In the genomic region with DNA sequence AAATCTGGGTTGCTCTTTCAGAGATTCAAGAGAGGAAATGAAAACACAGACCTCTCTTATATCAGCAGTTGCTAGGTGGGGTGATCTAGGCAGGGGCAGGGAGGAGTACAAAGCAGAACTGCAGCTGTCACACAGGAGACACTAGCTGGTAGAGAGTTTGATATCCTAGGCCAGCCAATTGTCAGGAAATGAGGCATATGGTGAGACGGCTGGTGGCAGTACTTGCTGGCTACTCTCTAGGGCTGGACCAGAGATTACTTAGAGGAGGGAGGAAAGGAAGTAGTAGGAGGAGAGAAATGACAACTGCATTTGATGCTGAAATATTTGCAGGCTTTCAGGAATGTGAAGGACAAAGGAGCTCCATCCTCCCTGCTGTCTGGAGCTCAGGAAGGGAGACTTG, we compare ENCODE assay signal across 1 cellular context.
TF ChIP-seq lines count a peak whose summit lies in the region.

No MANE protein-coding gene starts in this region.

TF ChIP-seq in SK-N-SH treated with all-trans-retinoic acid at 6 μM for 48 hours, 23 proteins besides CTCF, POLR2A, EP300 and RAD21 (continued from another document):
- TF ChIP-seq, protein P1, sequence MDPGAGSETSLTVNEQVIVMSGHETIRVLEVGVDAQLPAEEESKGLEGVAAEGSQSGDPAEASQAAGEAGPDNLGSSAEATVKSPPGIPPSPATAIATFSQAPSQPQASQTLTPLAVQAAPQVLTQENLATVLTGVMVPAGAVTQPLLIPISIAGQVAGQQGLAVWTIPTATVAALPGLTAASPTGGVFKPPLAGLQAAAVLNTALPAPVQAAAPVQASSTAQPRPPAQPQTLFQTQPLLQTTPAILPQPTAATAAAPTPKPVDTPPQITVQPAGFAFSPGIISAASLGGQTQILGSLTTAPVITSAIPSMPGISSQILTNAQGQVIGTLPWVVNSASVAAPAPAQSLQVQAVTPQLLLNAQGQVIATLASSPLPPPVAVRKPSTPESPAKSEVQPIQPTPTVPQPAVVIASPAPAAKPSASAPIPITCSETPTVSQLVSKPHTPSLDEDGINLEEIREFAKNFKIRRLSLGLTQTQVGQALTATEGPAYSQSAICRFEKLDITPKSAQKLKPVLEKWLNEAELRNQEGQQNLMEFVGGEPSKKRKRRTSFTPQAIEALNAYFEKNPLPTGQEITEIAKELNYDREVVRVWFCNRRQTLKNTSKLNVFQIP (CRISPR knock-in tag; IDR thresholded peaks at IDR 0.05; ENCODE audit: borderline replicate concordance, low read depth) = no peak
- TF ChIP-seq BACH2 (CRISPR knock-in tag; IDR thresholded peaks at IDR 0.05; ENCODE audit: borderline replicate concordance) = no peak
TF ChIP-seq in SK-N-SH treated with all-trans-retinoic acid at 6 μM for 48 hours: peak in this region for 0.
